In genomic region chr1:160032165-160032827, GRCh38 we compare ENCODE assay signal across 8 cellular contexts. TPM values are rescaled to one million over a fixed set of nuclear protein-coding genes. Genes with fewer than 3 reads are reported as not detected.
DNase-seq lines count a peak whose midpoint lies in the region; ATAC-seq, FAIRE-seq and TF ChIP-seq lines count a peak whose summit lies in the region.

No MANE protein-coding gene starts in this region.

- peak overlapping the region; percentile 86 for H2AFZ ChIP-seq in HepG2 (ENCODE audit: low read length)

- DNase-seq in AG09309 (ENCODE audit: low read depth) (no peak), NB4 (ENCODE audit: low read depth) (peak; percentile 44), breast epithelium (ENCODE audit: low spot score in 2 of 2) (no peak), HepG2 (ENCODE audit: low spot score) (no peak), thoracic aorta (ENCODE audit: low spot score) (no peak), amygdala (lab: John Stamatoyannopoulos, UW) (no peak), ureter (ENCODE audit: low spot score) (no peak)

- no peaks in the 10 kb centered on the region for H3K36me3 ChIP-seq in breast epithelium
- H3K36me3 ChIP-seq in HepG2 (replicated peaks in 1 of 2; ENCODE audit: control insufficient read depth in 1 of 2, insufficient read depth in 2 of 2, low read length in 2 of 2), result no peaks in the 10 kb centered on the region
- H3K36me3 ChIP-seq in thoracic aorta, result no peaks in the 10 kb centered on the region

- TF ChIP-seq RAD21 in HepG2 (CRISPR knock-in tag; IDR thresholded peaks at IDR 0.05), result no peak

- H3K9me3 ChIP-seq in breast epithelium, result no peaks in the 10 kb centered on the region
- no peaks in the 10 kb centered on the region for H3K9me3 ChIP-seq in HepG2 (ENCODE audit: low read length)
- H3K9me3 ChIP-seq in thoracic aorta, result no peaks in the 10 kb centered on the region

- peak; percentile 29 for ATAC-seq in GM19023 (IDR thresholded peaks at IDR 0.05; ENCODE audit: unreplicated experiment)
- ATAC-seq in HepG2, result peak; percentile 62
- ATAC-seq in thoracic aorta (ENCODE audit: insufficient number of reproducible peaks, low FRiP score, low read depth), result peak; percentile 36

- in situ Hi-C loops in HepG2 (cut with HindIII; ENCODE audit: extremely low pct_ligation_motif_present, low pct_unique_long_range_greater_than_20kb), result no loop called here

- intact Hi-C loops in breast epithelium (cut with DNase I; ENCODE audit: low total_unique reads) (no loop called here), HepG2 (cut with micrococcal nuclease; ENCODE audit: unreplicated experiment) (loop anchor here (1.0 to 2.0 kb wide), 2 partner anchors 21 to 38 kb away; partner anchors contain the start of gene KCNJ10)

- H3K4me3 ChIP-seq in AG09309 (ENCODE audit: control insufficient read depth, low read depth, low read length) (peak overlapping the region; percentile 65), NB4 (ENCODE audit: low read depth, low read length) (peak overlapping the region; percentile 79), breast epithelium (peak overlapping the region; percentile 71 to 80 (median 80)), HepG2 (replicated peaks in 1 of 3; ENCODE audit: insufficient read depth in 1 of 3, low read depth in 2 of 3, low read length in 3 of 3) (peak overlapping the region; percentile 72 to 92 (median 84)), thoracic aorta (peak overlapping the region; percentile 87)

- no peaks in the 10 kb centered on the region for H3K27me3 ChIP-seq in breast epithelium
- H3K27me3 ChIP-seq in HepG2 (ENCODE audit: control insufficient read depth in 1 of 2, insufficient read depth in 2 of 2, low read length in 2 of 2), result no peaks in the 10 kb centered on the region; a peak in 1 of 5 replicates
- no peaks in the 10 kb centered on the region for H3K27me3 ChIP-seq in thoracic aorta (replicated peaks; ENCODE audit: insufficient read depth)

- peaks cover 0 to 16% of the 10 kb centered on the region in 2 donors for H3K4me1 ChIP-seq in breast epithelium
- peaks cover 28% of the 10 kb centered on the region for H3K4me1 ChIP-seq in HepG2 (ENCODE audit: insufficient read depth, low read length)
- H3K4me1 ChIP-seq in thoracic aorta (ENCODE audit: control insufficient read depth in 1 of 2, low read depth in 2 of 2), result peaks cover 2 to 34% of the 10 kb centered on the region in 2 donors

- CTCF ChIA-PET in HepG2 (lab: Yijun Ruan, JAX; ENCODE audit: low intra/inter-chr PET ratio, low total read pairs), result no interaction called here

- TF ChIP-seq EP300 in HepG2 (IDR thresholded peaks at IDR 0.05; ENCODE audit: low read depth in 2 of 2, low read length in 2 of 2) (no peak), HepG2 (CRISPR knock-in tag; IDR thresholded peaks at IDR 0.05; ENCODE audit: borderline replicate concordance) (no peak)

- no peak for FAIRE-seq in HepG2 (lab: Jason Lieb, UNC)

- H3K9ac ChIP-seq in HepG2 (ENCODE audit: insufficient read depth, low read depth, low read length), result peak overlapping the region; percentile 73

- no peak for TF ChIP-seq CTCF in AG09309 (IDR thresholded peaks at IDR 0.05; ENCODE audit: control insufficient read depth, insufficient read depth, low read depth, low read length, missing control alignments)
- TF ChIP-seq CTCF in NB4 (IDR thresholded peaks at IDR 0.05; ENCODE audit: low read depth, low read length), result no peak
- no peak for TF ChIP-seq CTCF in breast epithelium (IDR thresholded peaks at IDR 0.05)
- TF ChIP-seq CTCF in HepG2 (CRISPR knock-in tag; IDR thresholded peaks at IDR 0.05), result no peak
- TF ChIP-seq CTCF in thoracic aorta (IDR thresholded peaks at IDR 0.05), result no peak

- no peak for TF ChIP-seq POLR2A in NB4 (IDR thresholded peaks at IDR 0.05; ENCODE audit: extremely low read depth, insufficient read length)
- no peak for TF ChIP-seq POLR2A in breast epithelium (IDR thresholded peaks at IDR 0.05)
- no peak for TF ChIP-seq POLR2A in HepG2 (IDR thresholded peaks at IDR 0.05; ENCODE audit: insufficient read depth in 1 of 2, low read depth in 2 of 2, low read length in 2 of 2)

- H3K27ac ChIP-seq in breast epithelium, result peak overlapping the region; percentile 50 to 77
- peak overlapping the region; percentile 76 for H3K27ac ChIP-seq in HepG2 (ENCODE audit: extremely low read length, insufficient read depth, low read length)
- H3K27ac ChIP-seq in thoracic aorta, result peak overlapping the region; percentile 61 to 63

- H3K79me2 ChIP-seq in HepG2 (ENCODE audit: insufficient read depth, low read length), result peaks cover 21% of the 10 kb centered on the region

- WGBS in HepG2 (ENCODE audit: low lambda C conversion rate), result 2% methylated on average over 12 of the region's 18 CpGs

- TSS peak; percentile 65 for BruUV-seq in HepG2 (replicated peaks; lab: Mats Ljungman, UMichigan)

- POLR2A ChIA-PET in HepG2 (lab: Yijun Ruan, JAX), result interaction anchor here (1.6 to 2.0 kb wide), 3 partner anchors 14 to 38 kb away, joined by 3 to 11 read pairs (median 6); partner anchors contain the start of gene KCNJ10

- peak overlapping the region; percentile 97 for H3K4me2 ChIP-seq in HepG2 (ENCODE audit: low read depth, low read length)

- no peaks in the 10 kb centered on the region for H4K20me1 ChIP-seq in HepG2 (ENCODE audit: insufficient read depth, low read length)

RNA-seq across cellular contexts. Expression of gene PIGM, which starts 0.5 kb away (rescaled TPM):
- total RNA-seq in breast epithelium, result 1 to 10 TPM; 4.9 to 8.2 (median 5.1) TPM
- total RNA-seq in HepG2 (2016; rRNA removed; fragmentation: Illumina TruSeq; extraction: Trizol), result 2.9 and 4.6 TPM in 2 replicates
- total RNA-seq in HepG2 (2016; cell fraction: cytosol; rRNA removed; fragmentation: Illumina TruSeq; extraction: Trizol; ENCODE audit: low read depth), result 0.53 and 0.61 TPM in 2 replicates
- total RNA-seq in HepG2 (2016; cell fraction: insoluble cytoplasmic fraction; rRNA removed; fragmentation: Illumina TruSeq; extraction: Trizol), result 2.7 and 4.5 TPM in 2 replicates
- total RNA-seq in HepG2 (2016; cell fraction: membrane; rRNA removed; fragmentation: Illumina TruSeq; extraction: Trizol), result 1.7 and 2.0 TPM in 2 replicates
- total RNA-seq in HepG2 (2016; cell fraction: nucleus; rRNA removed; fragmentation: Illumina TruSeq; extraction: Trizol), result 4.9 and 5.7 TPM in 2 replicates
- 3.4 TPM in 2 replicates for polyA plus RNA-seq in HepG2 (2011; rRNA removed)
- 2.0 and 2.9 TPM in 2 replicates for polyA plus RNA-seq in HepG2 (2011; cell fraction: cytosol; rRNA removed)
- 2.3 and 3.2 TPM in 2 replicates for polyA plus RNA-seq in HepG2 (2011; cell fraction: nucleus; rRNA removed)
- polyA plus RNA-seq in HepG2 (2012), result 3.1 and 4.0 TPM in 2 replicates
- 0.49 and 0.60 TPM in 2 replicates for polyA plus RNA-seq in HepG2 (2016; cell fraction: cytosol; fragmentation: Illumina TruSeq; extraction: Trizol; ENCODE audit: low read depth)
- 3.1 and 3.3 TPM in 2 replicates for polyA plus RNA-seq in HepG2 (2016; cell fraction: insoluble cytoplasmic fraction; fragmentation: Illumina TruSeq; extraction: Trizol; ENCODE audit: low read depth)
- 1.3 and 1.6 TPM in 2 replicates for polyA plus RNA-seq in HepG2 (2016; cell fraction: membrane; fragmentation: Illumina TruSeq; extraction: Trizol; ENCODE audit: low read depth)
- polyA plus RNA-seq in HepG2 (2016; cell fraction: nucleus; fragmentation: Illumina TruSeq; extraction: Trizol; ENCODE audit: insufficient read depth, low read depth), result 7.6 and 8.5 TPM in 2 replicates
- 0.89 and 4.2 TPM in 2 replicates for polyA minus RNA-seq in HepG2 (2011; rRNA and poly(A)+ RNA removed; ENCODE audit: low replicate concordance)
- polyA minus RNA-seq in HepG2 (2011; cell fraction: cytosol; rRNA and poly(A)+ RNA removed), result 2.1 and 2.4 TPM in 2 replicates
- 4.0 and 5.3 TPM in 2 replicates for polyA minus RNA-seq in HepG2 (2011; cell fraction: nucleus; rRNA and poly(A)+ RNA removed)
- 1 to 10 TPM; 5.0 to 6.8 TPM for total RNA-seq in thoracic aorta
- total RNA-seq in ureter, result 11.1 TPM

RNA-seq across cellular contexts. Expression of gene KCNJ10, which starts 37.7 kb away (rescaled TPM):
- total RNA-seq in breast epithelium (under 1 TPM in 1 of 3 donors, not detected in 2; 0.15 TPM), HepG2 (2016; rRNA removed; fragmentation: Illumina TruSeq; extraction: Trizol) (4.1 and 4.4 TPM in 2 replicates), thoracic aorta (not detected), ureter (not detected)
- 1.3 and 1.6 TPM in 2 replicates for total RNA-seq in HepG2 (2016; cell fraction: cytosol; rRNA removed; fragmentation: Illumina TruSeq; extraction: Trizol; ENCODE audit: low read depth)
- 3.2 and 4.0 TPM in 2 replicates for total RNA-seq in HepG2 (2016; cell fraction: insoluble cytoplasmic fraction; rRNA removed; fragmentation: Illumina TruSeq; extraction: Trizol)
- total RNA-seq in HepG2 (2016; cell fraction: membrane; rRNA removed; fragmentation: Illumina TruSeq; extraction: Trizol), result 3.8 and 4.4 TPM in 2 replicates
- total RNA-seq in HepG2 (2016; cell fraction: nucleus; rRNA removed; fragmentation: Illumina TruSeq; extraction: Trizol), result 8.4 and 9.2 TPM in 2 replicates
- 9.9 and 10.3 TPM in 2 replicates for polyA plus RNA-seq in HepG2 (2011; rRNA removed)
- polyA plus RNA-seq in HepG2 (2011; cell fraction: cytosol; rRNA removed), result 5.4 and 7.7 TPM in 2 replicates
- 16.5 and 20.7 TPM in 2 replicates for polyA plus RNA-seq in HepG2 (2011; cell fraction: nucleus; rRNA removed)
- polyA plus RNA-seq in HepG2 (2012), result 3.2 and 4.8 TPM in 2 replicates
- polyA plus RNA-seq in HepG2 (2016; cell fraction: cytosol; fragmentation: Illumina TruSeq; extraction: Trizol; ENCODE audit: low read depth), result 1.4 and 1.8 TPM in 2 replicates
- polyA plus RNA-seq in HepG2 (2016; cell fraction: insoluble cytoplasmic fraction; fragmentation: Illumina TruSeq; extraction: Trizol; ENCODE audit: low read depth), result 6.3 and 7.5 TPM in 2 replicates
- 3.7 and 3.9 TPM in 2 replicates for polyA plus RNA-seq in HepG2 (2016; cell fraction: membrane; fragmentation: Illumina TruSeq; extraction: Trizol; ENCODE audit: low read depth)
- polyA plus RNA-seq in HepG2 (2016; cell fraction: nucleus; fragmentation: Illumina TruSeq; extraction: Trizol; ENCODE audit: insufficient read depth, low read depth), result 20.4 and 22.0 TPM in 2 replicates
- polyA minus RNA-seq in HepG2 (2011; rRNA and poly(A)+ RNA removed; ENCODE audit: low replicate concordance), result 34.8 TPM in 1 of 2 replicates, not detected in the other
- polyA minus RNA-seq in HepG2 (2011; cell fraction: cytosol; rRNA and poly(A)+ RNA removed), result 4.8 and 5.5 TPM in 2 replicates
- polyA minus RNA-seq in HepG2 (2011; cell fraction: nucleus; rRNA and poly(A)+ RNA removed), result 6.7 and 8.1 TPM in 2 replicates

RNA-seq across cellular contexts. Expression of gene KCNJ9, which starts 49.0 kb away (rescaled TPM):
- not detected for total RNA-seq in breast epithelium
- total RNA-seq in HepG2 (2016; rRNA removed; fragmentation: Illumina TruSeq; extraction: Trizol), result not detected in 2 replicates
- total RNA-seq in HepG2 (2016; cell fraction: cytosol; rRNA removed; fragmentation: Illumina TruSeq; extraction: Trizol; ENCODE audit: low read depth), result not detected in 2 replicates
- not detected in 2 replicates for total RNA-seq in HepG2 (2016; cell fraction: insoluble cytoplasmic fraction; rRNA removed; fragmentation: Illumina TruSeq; extraction: Trizol)
- not detected in 2 replicates for total RNA-seq in HepG2 (2016; cell fraction: membrane; rRNA removed; fragmentation: Illumina TruSeq; extraction: Trizol)
- total RNA-seq in HepG2 (2016; cell fraction: nucleus; rRNA removed; fragmentation: Illumina TruSeq; extraction: Trizol), result not detected in 2 replicates
- polyA plus RNA-seq in HepG2 (2011; rRNA removed), result not detected in 2 replicates
- 0.01 TPM in 1 of 2 replicates, not detected in the other for polyA plus RNA-seq in HepG2 (2011; cell fraction: cytosol; rRNA removed)
- 0.03 and 0.06 TPM in 2 replicates for polyA plus RNA-seq in HepG2 (2011; cell fraction: nucleus; rRNA removed)
- not detected in 2 replicates for polyA plus RNA-seq in HepG2 (2012)
- polyA plus RNA-seq in HepG2 (2016; cell fraction: cytosol; fragmentation: Illumina TruSeq; extraction: Trizol; ENCODE audit: low read depth), result not detected in 2 replicates
- polyA plus RNA-seq in HepG2 (2016; cell fraction: insoluble cytoplasmic fraction; fragmentation: Illumina TruSeq; extraction: Trizol; ENCODE audit: low read depth), result not detected in 2 replicates
- not detected in 2 replicates for polyA plus RNA-seq in HepG2 (2016; cell fraction: membrane; fragmentation: Illumina TruSeq; extraction: Trizol; ENCODE audit: low read depth)
- polyA plus RNA-seq in HepG2 (2016; cell fraction: nucleus; fragmentation: Illumina TruSeq; extraction: Trizol; ENCODE audit: insufficient read depth, low read depth), result not detected in 2 replicates
- polyA minus RNA-seq in HepG2 (2011; rRNA and poly(A)+ RNA removed; ENCODE audit: low replicate concordance), result not detected in 2 replicates
- not detected in 2 replicates for polyA minus RNA-seq in HepG2 (2011; cell fraction: cytosol; rRNA and poly(A)+ RNA removed)
- polyA minus RNA-seq in HepG2 (2011; cell fraction: nucleus; rRNA and poly(A)+ RNA removed), result not detected in 2 replicates
- under 1 TPM in 1 of 2 donors, not detected in 1; 0.95 TPM for total RNA-seq in thoracic aorta
- total RNA-seq in ureter, result not detected
